Comparison of ENCODE assay signal across 14 cellular contexts in the genomic region with DNA sequence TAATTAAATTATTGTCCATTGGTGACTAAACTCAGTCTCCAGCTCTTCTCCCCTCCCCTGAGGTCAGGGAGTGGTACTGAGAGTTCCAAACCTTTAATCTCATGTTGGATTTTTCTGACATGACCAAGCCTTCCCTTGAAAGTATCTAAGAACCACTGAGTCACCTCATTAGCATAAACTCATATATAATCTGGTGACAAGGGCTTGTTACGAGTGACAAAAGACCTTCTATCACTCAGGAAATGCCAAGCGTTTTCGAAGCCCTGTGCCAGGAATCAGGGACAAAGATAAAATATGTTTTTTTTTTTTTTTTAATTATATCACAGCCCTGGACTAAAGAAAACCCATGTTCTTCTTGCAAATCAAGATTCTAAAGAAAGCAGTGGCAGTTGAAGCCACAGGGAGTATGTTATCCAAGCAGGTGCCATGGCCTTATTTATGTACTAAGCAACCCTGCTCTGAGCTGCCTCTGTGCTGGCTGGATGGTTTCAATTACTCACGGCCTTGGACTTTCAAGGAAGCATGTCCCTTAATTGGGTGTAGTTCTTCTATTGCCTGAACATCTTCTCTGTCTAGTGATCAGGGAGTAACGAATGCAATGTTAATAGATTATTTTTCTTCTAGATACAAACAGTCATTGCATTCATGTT.
A peak's percentile ranks its signal among the peaks of the same experiment; 100 is the strongest.
DNase-seq lines count a peak whose midpoint lies in the region; ATAC-seq, FAIRE-seq and TF ChIP-seq lines count a peak whose summit lies in the region.
"Had no signal": no experiment of that assay in that cellular context is flagged by ENCODE, and none has a peak within 500 bp of the region (broad histone marks: within the 10 kb centered on the region; RNA-seq: fewer than 3 reads in every experiment).

No MANE protein-coding gene starts in this region.

- H3K4me1 ChIP-seq in smooth muscle cell (ENCODE audit: low read depth) = no peaks in the 10 kb centered on the region
- no peaks in the 10 kb centered on the region for H3K4me1 ChIP-seq in small intestine (ENCODE audit: control insufficient read depth in 2 of 2, insufficient read depth in 1 of 2, low read depth in 1 of 2, low read length in 1 of 2)
- H3K4me1 ChIP-seq: testis had no signal

- H3K4me2 ChIP-seq in smooth muscle cell = peak overlapping the region; percentile 65

- H3K27me3 ChIP-seq in smooth muscle cell (ENCODE audit: low read depth) (no peaks in the 10 kb centered on the region), small intestine (ENCODE audit: control insufficient read depth in 2 of 2, insufficient read depth in 2 of 2, low read length in 2 of 2) (no peaks in the 10 kb centered on the region)
- H3K27me3 ChIP-seq: testis had no signal

- H3K36me3 ChIP-seq in smooth muscle cell (ENCODE audit: low read depth) = no peaks in the 10 kb centered on the region
- H3K36me3 ChIP-seq in small intestine (ENCODE audit: control insufficient read depth in 2 of 2, insufficient read depth in 2 of 2, low read length in 2 of 2) = no peaks in the 10 kb centered on the region

- H4K20me1 ChIP-seq in smooth muscle cell (ENCODE audit: low read depth) = no peaks in the 10 kb centered on the region

- peak; percentile 87 for DNase-seq in HCEC 1CT
- DNase-seq in fibroblast of mammary gland (ENCODE audit: low read depth) = peak; percentile 86
- no peak for DNase-seq in smooth muscle cell (lab: John Stamatoyannopoulos, UW; ENCODE audit: unreplicated experiment)
- no peak for DNase-seq in NCI-H510A (lab: John Stamatoyannopoulos, UW)
- no peak for DNase-seq in small intestine
- DNase-seq: activated naive CD8-positive, alpha-beta T cell treated with anti-CD3 and anti-CD28 coated beads for 36 hours; head of caudate nucleus; KG1; NCI-H1694 treated with DMSO at 0.1 percent for 48 hours; SIG-M5; testis had no signal

- TF ChIP-seq CTCF in fibroblast of mammary gland (conservative IDR thresholded peaks at IDR 0.05; ENCODE audit: control insufficient read depth, insufficient read depth, low read depth, low read length) (no peak), smooth muscle cell (IDR thresholded peaks at IDR 0.05; ENCODE audit: borderline replicate concordance, insufficient read depth, poor library complexity, severe bottlenecking) (no peak)

- no peak for FAIRE-seq in small intestine (lab: Jason Lieb, UNC)

- no peaks in the 10 kb centered on the region for H3K79me2 ChIP-seq in smooth muscle cell (ENCODE audit: low read depth)

- H3K4me3 ChIP-seq in fibroblast of mammary gland (ENCODE audit: control insufficient read depth, low read depth, low read length) (no peak overlapping the region), smooth muscle cell (no peak overlapping the region), small intestine (ENCODE audit: low read depth in 1 of 2, low read length in 2 of 2) (no peak overlapping the region)
- H3K4me3 ChIP-seq: testis had no signal

- H3K9me3 ChIP-seq in smooth muscle cell (replicated peaks; ENCODE audit: low read depth) (no peaks in the 10 kb centered on the region), small intestine (ENCODE audit: control insufficient read depth, low read depth) (no peaks in the 10 kb centered on the region)
- H3K9me3 ChIP-seq: testis had no signal

- ATAC-seq in SK-N-SH treated with all-trans-retinoic acid at 6 μM for 48 hours (peak; percentile 90), HG02610 (IDR thresholded peaks at IDR 0.05; ENCODE audit: unreplicated experiment) (no peak)

- H3F3A ChIP-seq in smooth muscle cell (ENCODE audit: low read depth) = no peaks in the 10 kb centered on the region

- WGBS in smooth muscle cell (ENCODE audit: low lambda C conversion rate) = 35% methylated on average over 5 of the region's 5 CpGs
- 62 to 76% (median 70%) methylated on average over 5 of the region's 5 CpGs for WGBS in small intestine, 3 donors

- no peak overlapping the region for H2AFZ ChIP-seq in smooth muscle cell (ENCODE audit: low read depth)

- peak overlapping the region; percentile 82 for H3K27ac ChIP-seq in smooth muscle cell (ENCODE audit: low read depth)
- H3K27ac ChIP-seq in small intestine (ENCODE audit: low read depth in 1 of 2, low read length in 1 of 2) = no peak overlapping the region
- H3K27ac ChIP-seq: testis, VCaP had no signal

- H3K9ac ChIP-seq in smooth muscle cell (ENCODE audit: low read depth) = peak overlapping the region; percentile 31

TF ChIP-seq in SK-N-SH treated with all-trans-retinoic acid at 6 μM for 48 hours, 23 proteins besides CTCF, POLR2A, EP300 and RAD21:
- 0 out of 2 replicates have a peak, but pooled peaks have one; percentile 18 for TF ChIP-seq ISL1 (CRISPR knock-in tag; IDR thresholded peaks at IDR 0.05)
- no peak for TF ChIP-seq ARNTL (CRISPR knock-in tag; IDR thresholded peaks at IDR 0.05; ENCODE audit: borderline replicate concordance, low read depth)

Comparison
In these comparisons a context has a peak if more than half of its experiments do, and no peak if none do; other contexts are left out.
1. DNase-seq: peak in HCEC 1CT (single experiment) and fibroblast of mammary gland (single experiment); none in smooth muscle cell (single experiment), NCI-H510A (single experiment) and small intestine (single experiment).